Comparison of ENCODE assay signal across 8 cellular contexts in genomic region chr3:57397175-57398026, GRCh38.
DNase-seq lines count a peak whose midpoint lies in the region; ATAC-seq and TF ChIP-seq lines count a peak whose summit lies in the region.

No MANE protein-coding gene starts in this region.

- H3K9ac ChIP-seq in SK-N-SH, result no peak overlapping the region

- H3K4me2 ChIP-seq in SK-N-SH, result no peak overlapping the region

- peak; percentile 72 for TF ChIP-seq RAD21 in SK-N-SH (IDR thresholded peaks at IDR 0.05; ENCODE audit: low read length)

- H3K9me3 Mint-ChIP-seq in activated naive CD4-positive, alpha-beta T cell treated with anti-CD3 and anti-CD28 coated beads for 36 hours, result no peaks in the 10 kb centered on the region

- POLR2A ChIA-PET in SK-N-SH (lab: Yijun Ruan, JAX), result no interaction called here

- H3K4me3 ChIP-seq in SK-N-SH (ENCODE audit: low read depth in 2 of 2, low read length in 1 of 2), result peak overlapping the region in 1 of 2 experiments; percentile 17; a peak in 1 of 4 replicates

- peak overlapping the region; percentile 20 for H3K27ac Mint-ChIP-seq in activated naive CD4-positive, alpha-beta T cell treated with anti-CD3 and anti-CD28 coated beads for 36 hours

- H4K20me1 ChIP-seq in SK-N-SH (ENCODE audit: insufficient read depth), result no peaks in the 10 kb centered on the region

- peaks cover 11% of the 10 kb centered on the region for H3K4me1 Mint-ChIP-seq in activated naive CD4-positive, alpha-beta T cell treated with anti-CD3 and anti-CD28 coated beads for 36 hours (ENCODE audit: low read depth)

- H3K4me1 ChIP-seq in SK-N-SH (ENCODE audit: control insufficient read depth in 1 of 2, insufficient read depth in 2 of 2, low read depth in 1 of 2, low read length in 1 of 2), result no peaks in the 10 kb centered on the region

- no peak overlapping the region for H2AFZ ChIP-seq in SK-N-SH (ENCODE audit: low read depth)

- TF ChIP-seq EP300 in SK-N-SH (IDR thresholded peaks at IDR 0.05; ENCODE audit: borderline replicate concordance in 1 of 2, low read depth in 1 of 2, low read length in 1 of 2), result no peak

- no peaks in the 10 kb centered on the region for H3K9me2 ChIP-seq in SK-N-SH

- H3K79me2 ChIP-seq in SK-N-SH (ENCODE audit: insufficient read depth), result no peaks in the 10 kb centered on the region

- DNase-seq in EH (ENCODE audit: low read depth), result peak; percentile 59
- DNase-seq in SK-N-SH, result peak; percentile 19
- DNase-seq in activated naive CD4-positive, alpha-beta T cell treated with anti-CD3 and anti-CD28 coated beads for 36 hours, result peak; percentile 77
- DNase-seq in left ventricle myocardium superior, result no peak
- peak; percentile 37 for DNase-seq in stimulated activated CD4-positive, alpha-beta T cell treated with anti-CD3 and anti-CD28 coated beads, Interleukin-12 subunit alpha, Interleukin-12 subunit beta, amount 100 ng/mL, for 4 hours
- no peak for DNase-seq in NCI-H1048 (lab: John Stamatoyannopoulos, UW)

- peak; percentile 77 for ATAC-seq in GM21360 (IDR thresholded peaks at IDR 0.05; ENCODE audit: unreplicated experiment)
- peak; percentile 55 for ATAC-seq in HG03575 (IDR thresholded peaks at IDR 0.05; ENCODE audit: extremely low read depth, insufficient number of reproducible peaks, low FRiP score, unreplicated experiment)
- ATAC-seq in left ventricle myocardium superior, result peak; percentile 60

- no peaks in the 10 kb centered on the region for H3K27me3 Mint-ChIP-seq in activated naive CD4-positive, alpha-beta T cell treated with anti-CD3 and anti-CD28 coated beads for 36 hours (ENCODE audit: low read depth)

- H3K27me3 ChIP-seq in SK-N-SH (ENCODE audit: insufficient read depth), result no peaks in the 10 kb centered on the region

- H3K36me3 Mint-ChIP-seq in activated naive CD4-positive, alpha-beta T cell treated with anti-CD3 and anti-CD28 coated beads for 36 hours (ENCODE audit: low read depth), result no peaks in the 10 kb centered on the region

- peak; percentile 63 for TF ChIP-seq CTCF in SK-N-SH (IDR thresholded peaks at IDR 0.05)

- no peaks in the 10 kb centered on the region for H3K9me3 ChIP-seq in SK-N-SH

- 15% methylated on average over 3 of the region's 3 CpGs for WGBS in SK-N-SH (ENCODE audit: low lambda C conversion rate)

- CTCF ChIA-PET in SK-N-SH (lab: Yijun Ruan, JAX), result interaction anchor here (0.5 to 1.4 kb wide), 12 partner anchors 10 to 512 kb away, joined by 3 to 9 read pairs (median 3); no protein-coding TSS in a partner anchor
- CTCF ChIA-PET in activated naive CD4-positive, alpha-beta T cell treated with anti-CD3 and anti-CD28 coated beads for 36 hours (lab: Charles Lee), result interaction anchor here (0.5 to 2.7 kb wide), 39 partner anchors 10 to 1548 kb away, joined by 3 to 20 read pairs (median 4); partner anchors contain the start of genes ARF4 and PDE12

- no peak overlapping the region for H3K4me3 Mint-ChIP-seq in activated naive CD4-positive, alpha-beta T cell treated with anti-CD3 and anti-CD28 coated beads for 36 hours

- intact Hi-C loops in activated naive CD4-positive, alpha-beta T cell treated with anti-CD3 and anti-CD28 coated beads for 36 hours (cut with micrococcal nuclease), result loop anchor here (1.0 to 10.0 kb wide), 10 partner anchors 159 to 777 kb away; partner anchors contain the start of genes ARF4, PDE12 and SLMAP
- intact Hi-C loops in left ventricle myocardium superior (cut with micrococcal nuclease), result no loop called here

- no peak overlapping the region for H3K27ac ChIP-seq in SK-N-SH (ENCODE audit: low read depth in 2 of 2, low read length in 1 of 2)

- H3K36me3 ChIP-seq in SK-N-SH (replicated peaks in 1 of 2; ENCODE audit: control insufficient read depth in 1 of 2, insufficient read depth in 2 of 2, low read length in 1 of 2), result no peaks in the 10 kb centered on the region

- no peaks in the 10 kb centered on the region for H3F3A ChIP-seq in SK-N-SH (replicated peaks; ENCODE audit: insufficient read depth)

TF ChIP-seq in SK-N-SH, 30 proteins besides CTCF, POLR2A, EP300 and RAD21:
- TF ChIP-seq SMC3 (IDR thresholded peaks at IDR 0.05; ENCODE audit: low read depth, low read length) (peak; percentile 57), USF1 (IDR thresholded peaks at IDR 0.05; ENCODE audit: borderline replicate concordance, low read depth) (no peak), ELF1 (IDR thresholded peaks at IDR 0.05) (no peak), MXI1 (IDR thresholded peaks at IDR 0.05; ENCODE audit: low read depth, low read length) (no peak)
TF ChIP-seq in SK-N-SH: peak in this region for 1.

Comparison
In these comparisons a context has a peak if more than half of its experiments do, and no peak if none do; other contexts are left out.
1. DNase-seq: peak in EH (single experiment), SK-N-SH (single experiment), activated naive CD4-positive, alpha-beta T cell treated with anti-CD3 and anti-CD28 coated beads for 36 hours (single experiment) and stimulated activated CD4-positive, alpha-beta T cell treated with anti-CD3 and anti-CD28 coated beads, Interleukin-12 subunit alpha, Interleukin-12 subunit beta, amount 100 ng/mL, for 4 hours (single experiment); none in left ventricle myocardium superior (single experiment) and NCI-H1048 (single experiment).
2. Peak in every context shown above with its lines, with median percentiles within 50 percentile points of each other: ATAC-seq.